ENCODE assay signal across 1 cellular context in genomic region chr6:11398451-11399326, GRCh38.
A peak's percentile ranks its signal among the peaks of the same experiment; 100 is the strongest.
TF ChIP-seq lines count a peak whose summit lies in the region.

No MANE protein-coding gene starts in this region.

TF ChIP-seq in HepG2, 621 proteins besides CTCF, POLR2A, EP300 and RAD21 (continued from another document and continues in another):
- TF ChIP-seq KIAA2018 (CRISPR knock-in tag; IDR thresholded peaks at IDR 0.05; ENCODE audit: borderline replicate concordance) (no peak), PBX2 (CRISPR knock-in tag; IDR thresholded peaks at IDR 0.05) (no peak), ZBTB10 (CRISPR knock-in tag; IDR thresholded peaks at IDR 0.05; ENCODE audit: borderline replicate concordance) (no peak), ARNT2 (CRISPR knock-in tag; IDR thresholded peaks at IDR 0.05; ENCODE audit: low read depth) (no peak), WIZ (CRISPR knock-in tag; IDR thresholded peaks at IDR 0.05) (no peak), TOPORS (CRISPR knock-in tag; IDR thresholded peaks at IDR 0.05) (peak; percentile 45; the same call in 1 of the 2 replicates), ZNF737 (CRISPR knock-in tag; IDR thresholded peaks at IDR 0.05; ENCODE audit: borderline replicate concordance) (no peak), HOXA3 (CRISPR knock-in tag; IDR thresholded peaks at IDR 0.05) (peak; percentile 71), HMGXB4 (CRISPR knock-in tag; IDR thresholded peaks at IDR 0.05; ENCODE audit: borderline replicate concordance in 1 of 2, low read depth in 1 of 2) (0 out of 4 replicates have a peak, but pooled peaks of 1 of the 2 experiments have one; percentile 11), CCDC6 (CRISPR knock-in tag; IDR thresholded peaks at IDR 0.05) (no peak), HOXD1 (CRISPR knock-in tag; IDR thresholded peaks at IDR 0.05) (peak; percentile 53; the same call in 1 of the 2 replicates), REST (IDR thresholded peaks at IDR 0.05; ENCODE audit: borderline replicate concordance in 1 of 2, low read depth in 1 of 2, low read length in 2 of 2) (peak in 1 of 2 experiments; percentile 75; a peak in 2 of 4 replicates), TCF7L2 (IDR thresholded peaks at IDR 0.05; ENCODE audit: low read depth, low read length) (peak; percentile 66; the same call in 1 of the 2 replicates), AKAP8 (CRISPR knock-in tag; IDR thresholded peaks at IDR 0.05) (no peak), RORA (CRISPR knock-in tag; IDR thresholded peaks at IDR 0.05) (peak; percentile 84; the same call in 1 of the 2 replicates), FOXO1 (CRISPR knock-in tag; IDR thresholded peaks at IDR 0.05) (peak; percentile 89), CHD4 (IDR thresholded peaks at IDR 0.05; ENCODE audit: borderline replicate concordance, low read length) (peak; percentile 78; the same call in 1 of the 2 replicates), SKIL (CRISPR knock-in tag; IDR thresholded peaks at IDR 0.05; ENCODE audit: borderline replicate concordance) (no peak), ZNF407 (CRISPR knock-in tag; IDR thresholded peaks at IDR 0.05; ENCODE audit: not compliant biosample characterization) (no peak)
